ENCODE assay signal across 8 cellular contexts in the genomic region with DNA sequence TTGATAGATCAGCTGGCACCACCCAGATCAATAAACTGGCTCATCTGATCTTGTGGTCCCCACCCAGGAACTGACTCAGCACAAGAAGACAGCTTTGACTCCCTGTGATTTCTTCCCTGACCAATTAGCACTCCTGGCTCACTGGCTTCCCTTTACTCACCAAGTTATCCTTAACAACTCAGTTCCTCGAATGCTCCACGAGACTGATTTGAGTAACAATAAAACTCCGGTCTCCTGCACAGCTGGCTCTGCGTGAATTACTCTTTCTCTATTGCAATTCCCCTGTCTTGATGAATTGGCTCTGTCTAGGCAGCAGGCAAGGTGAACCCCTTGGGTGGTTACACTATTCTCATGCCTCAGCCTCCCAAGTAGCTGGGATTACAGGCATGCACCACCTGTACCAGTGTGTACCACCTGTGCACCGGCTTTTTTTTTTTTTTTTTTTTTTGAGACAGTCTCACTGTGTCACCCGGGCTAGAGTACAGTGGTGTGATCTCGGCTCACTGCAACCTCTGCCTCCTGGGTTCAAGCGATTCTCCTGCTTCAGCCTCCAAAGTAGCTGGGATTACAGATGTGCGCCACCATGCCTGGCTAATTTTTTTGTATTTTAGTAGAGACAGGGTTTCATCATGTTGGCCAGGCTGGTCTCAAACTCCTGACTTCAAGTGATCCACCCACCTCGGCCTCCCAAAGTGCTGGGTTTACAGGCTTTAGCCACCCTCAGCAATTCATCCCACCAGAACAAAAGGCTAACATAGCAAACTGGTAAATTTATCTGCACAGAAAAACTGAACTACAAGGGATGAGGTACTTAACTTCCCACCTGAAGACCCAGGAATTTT. TPM values are rescaled to one million over a fixed set of nuclear protein-coding genes. Genes with fewer than 3 reads are reported as not detected.
DNase-seq lines count a peak whose midpoint lies in the region; ATAC-seq and TF ChIP-seq lines count a peak whose summit lies in the region.
"Not testable (repeated sequence)": the region's sequence is repeated elsewhere in the genome, so short reads cannot be mapped to it uniquely, and the experiment has no call there.

No MANE protein-coding gene starts in this region.

- H2BK15ac ChIP-seq in IMR-90 (ENCODE audit: low read depth, low read length) = not testable (repeated sequence)

- H3K27me3 Mint-ChIP-seq in Calu3 (ENCODE audit: unreplicated experiment); activated T-helper 2 cell treated with anti-CD3 and anti-CD28 coated beads, Interferon-gamma antibody, Interleukin-2, Interleukin-4, amounts not matched to agents 10 μg/mL and 5 μg/mL and 100 μg/mL, durations not matched to agents 14 hours and 24 hours and 36 hours (ENCODE audit: low read depth): not testable (repeated sequence)

- TF ChIP-seq RAD21 in IMR-90 (IDR thresholded peaks at IDR 0.05; ENCODE audit: low read length) = not testable (repeated sequence)

- not testable (repeated sequence) for H2BK5ac ChIP-seq in IMR-90 (ENCODE audit: low read depth, low read length, poor library complexity, severe bottlenecking)

- H2BK20ac ChIP-seq in IMR-90 (ENCODE audit: low read depth, low read length) = not testable (repeated sequence)

- not testable (repeated sequence) for TF ChIP-seq POLR2A in IMR-90 (IDR thresholded peaks at IDR 0.05; ENCODE audit: low read depth, low read length)

- in situ Hi-C loops in IMR-90 (cut with MboI; ENCODE audit: low sequenced_read_pairs) = not testable (repeated sequence)

- H4K20me1 ChIP-seq in IMR-90 (ENCODE audit: insufficient read depth, low read length) = not testable (repeated sequence)

- H3K27me3 ChIP-seq in IMR-90 (ENCODE audit: control insufficient read depth, insufficient read depth, low read length); SJCRH30; dorsolateral prefrontal cortex: not testable (repeated sequence)

- not testable (repeated sequence) for H3K9ac ChIP-seq in IMR-90 (ENCODE audit: low read depth, low read length)

- not testable (repeated sequence) for H3K4me1 ChIP-seq in IMR-90 (ENCODE audit: control insufficient read depth, insufficient read depth, low read length); SJCRH30

- H4K8ac ChIP-seq in IMR-90 (ENCODE audit: low read depth in 2 of 2, low read length in 2 of 2) = not testable (repeated sequence)

- not testable (repeated sequence) for H3K4ac ChIP-seq in IMR-90 (ENCODE audit: low read depth, low read length)

- TF ChIP-seq CTCF in Calu3 (IDR thresholded peaks at IDR 0.05; ENCODE audit: unreplicated experiment); IMR-90 (conservative IDR thresholded peaks at IDR 0.05; ENCODE audit: low read depth, low read length); dorsolateral prefrontal cortex (IDR thresholded peaks at IDR 0.05 in 54 of 56, conservative IDR thresholded peaks at IDR 0.05 in 2 of 56; ENCODE audit: low read depth in 1 of 56, partially characterized antibody in 56 of 56); omental fat pad (IDR thresholded peaks at IDR 0.05): not testable (repeated sequence)

- not testable (repeated sequence) for H3K9me3 Mint-ChIP-seq in Calu3 (ENCODE audit: low read depth, unreplicated experiment); activated T-helper 2 cell treated with anti-CD3 and anti-CD28 coated beads, Interferon-gamma antibody, Interleukin-2, Interleukin-4, amounts not matched to agents 10 μg/mL and 5 μg/mL and 100 μg/mL, durations not matched to agents 14 hours and 24 hours and 36 hours

- not testable (repeated sequence) for H3K27ac ChIP-seq in IMR-90 (ENCODE audit: insufficient read depth, low read length)
- H3K27ac ChIP-seq in SJCRH30 (peak overlapping the region; percentile 98; the same call in 1 of the 2 replicates), dorsolateral prefrontal cortex (peak overlapping the region in 58 of 59 donors; percentile 44 to 99 (median 90)), temporal lobe (ENCODE audit: low read depth, low read length) (peak overlapping the region; percentile 88)

- CTCF ChIA-PET in Calu3 (lab: Charles Lee) = interaction anchor here (0.7 to 0.9 kb wide), 2 partner anchors 60 to 68 kb away, joined by 3 to 4 read pairs; no protein-coding TSS in a partner anchor
- CTCF ChIA-PET in IMR-90 (lab: Yijun Ruan, JAX) = not testable (repeated sequence)

- dilution Hi-C loops in IMR-90 (cut with HindIII; ENCODE audit: low sequenced_read_pairs, unreplicated experiment) = not testable (repeated sequence)

- not testable (repeated sequence) for H3K9me3 ChIP-seq in IMR-90 (ENCODE audit: control insufficient read depth, insufficient read depth, low read length); SJCRH30 (replicated peaks)

- ATAC-seq in IMR-90 (ENCODE audit: low read depth) = not testable (repeated sequence)
- peak; percentile 5 for ATAC-seq in omental fat pad (ENCODE audit: low FRiP score)

- H3K9me1 ChIP-seq in IMR-90 (ENCODE audit: insufficient read depth, low read length) = not testable (repeated sequence)

- H3K18ac ChIP-seq in IMR-90 (ENCODE audit: low read depth, low read length) = not testable (repeated sequence)

- H3K23ac ChIP-seq in IMR-90 (ENCODE audit: low read depth, low read length) = not testable (repeated sequence)

- H2BK120ac ChIP-seq in IMR-90 (ENCODE audit: low read depth, low read length) = not testable (repeated sequence)

- H2AK5ac ChIP-seq in IMR-90 (ENCODE audit: low read depth, low read length) = not testable (repeated sequence)

- DNase-seq in Calu3; IMR-90; SJCRH30; dorsolateral prefrontal cortex; omental fat pad (ENCODE audit: low spot score): not testable (repeated sequence)
- peak; percentile 17 for DNase-seq in activated T-helper 2 cell treated with anti-CD3 and anti-CD28 coated beads, Interferon-gamma antibody, Interleukin-2, Interleukin-4, amounts not matched to agents 10 μg/mL and 5 μg/mL and 100 μg/mL, durations not matched to agents 14 hours and 24 hours and 36 hours (ENCODE audit: low spot score)
- peak; percentile 41 for DNase-seq in iris pigment epithelial cell (ENCODE audit: low read depth)

- not testable (repeated sequence) for H3K56ac ChIP-seq in IMR-90 (ENCODE audit: extremely low read depth, insufficient read depth, low read length)

- H3K4me3 Mint-ChIP-seq in Calu3 (ENCODE audit: low read depth, unreplicated experiment) = peak overlapping the region; percentile 63
- H3K4me3 Mint-ChIP-seq in activated T-helper 2 cell treated with anti-CD3 and anti-CD28 coated beads, Interferon-gamma antibody, Interleukin-2, Interleukin-4, amounts not matched to agents 10 μg/mL and 5 μg/mL and 100 μg/mL, durations not matched to agents 14 hours and 24 hours and 36 hours (ENCODE audit: low read depth) = peak overlapping the region; percentile 74

- H3K27ac Mint-ChIP-seq in Calu3 (ENCODE audit: unreplicated experiment) = peak overlapping the region; percentile 98
- peak overlapping the region; percentile 93 for H3K27ac Mint-ChIP-seq in activated T-helper 2 cell treated with anti-CD3 and anti-CD28 coated beads, Interferon-gamma antibody, Interleukin-2, Interleukin-4, amounts not matched to agents 10 μg/mL and 5 μg/mL and 100 μg/mL, durations not matched to agents 14 hours and 24 hours and 36 hours

- no CpG with 5 or more reads among the region's 10 CpGs for WGBS in IMR-90 (ENCODE audit: extremely low coverage in 2 of 2, insufficient read length in 1 of 2), 2 experiments

- H3K14ac ChIP-seq in IMR-90 (replicated peaks; ENCODE audit: low read depth, low read length) = not testable (repeated sequence)

- not testable (repeated sequence) for H4K91ac ChIP-seq in IMR-90 (ENCODE audit: insufficient read depth, low read depth, low read length)

- not testable (repeated sequence) for H2AK9ac ChIP-seq in IMR-90 (replicated peaks; ENCODE audit: low read depth, low read length, poor library complexity)

- BruUV-seq in Calu3 (replicated peaks; lab: Mats Ljungman, UMichigan); IMR-90 (replicated peaks; lab: Mats Ljungman, UMichigan): not testable (repeated sequence)

- H2AFZ ChIP-seq in IMR-90 (replicated peaks; ENCODE audit: low read length, poor library complexity) = not testable (repeated sequence)

- not testable (repeated sequence) for H4K5ac ChIP-seq in IMR-90 (ENCODE audit: low read depth, low read length)

- not testable (repeated sequence) for H3K79me1 ChIP-seq in IMR-90 (ENCODE audit: low read depth in 1 of 2, low read length in 2 of 2)

- not testable (repeated sequence) for H3K4me1 Mint-ChIP-seq in Calu3 (ENCODE audit: low read depth, unreplicated experiment)
- peaks cover 14% of the 10 kb centered on the region for H3K4me1 Mint-ChIP-seq in activated T-helper 2 cell treated with anti-CD3 and anti-CD28 coated beads, Interferon-gamma antibody, Interleukin-2, Interleukin-4, amounts not matched to agents 10 μg/mL and 5 μg/mL and 100 μg/mL, durations not matched to agents 14 hours and 24 hours and 36 hours (ENCODE audit: low read depth)

- intact Hi-C loops in Calu3 (cut with micrococcal nuclease; ENCODE audit: unreplicated experiment); dorsolateral prefrontal cortex (cut with DNase I): not testable (repeated sequence)
- intact Hi-C loops in IMR-90 (cut with micrococcal nuclease) = loop anchor here (1.0 to 10.0 kb wide), 3 partner anchors 57 to 344 kb away; no protein-coding TSS in a partner anchor
- intact Hi-C loops in activated T-helper 2 cell treated with anti-CD3 and anti-CD28 coated beads, Interferon-gamma antibody, Interleukin-2, Interleukin-4, amounts not matched to agents 10 μg/mL and 5 μg/mL and 100 μg/mL, durations not matched to agents 14 hours and 24 hours and 36 hours (cut with micrococcal nuclease) = loop anchor here (2.0 to 5.0 kb wide), 3 partner anchors 34 to 1129 kb away; a partner anchor contains a TSS

- H3K36me3 Mint-ChIP-seq in Calu3 (ENCODE audit: insufficient read depth, unreplicated experiment) = peaks cover 25% of the 10 kb centered on the region
- H3K36me3 Mint-ChIP-seq in activated T-helper 2 cell treated with anti-CD3 and anti-CD28 coated beads, Interferon-gamma antibody, Interleukin-2, Interleukin-4, amounts not matched to agents 10 μg/mL and 5 μg/mL and 100 μg/mL, durations not matched to agents 14 hours and 24 hours and 36 hours (ENCODE audit: low read depth) = not testable (repeated sequence)

- not testable (repeated sequence) for H3K36me3 ChIP-seq in IMR-90 (ENCODE audit: control insufficient read depth, insufficient read depth, low read length); SJCRH30

- POLR2A ChIA-PET in IMR-90 (lab: Charles Lee; ENCODE audit: unreplicated experiment) = interaction anchor here (2.3 kb wide), 1 partner anchor 26 kb away, joined by 8 read pairs; no protein-coding TSS in a partner anchor

- H3K4me2 ChIP-seq in IMR-90 (ENCODE audit: low read depth, low read length) = peak overlapping the region; percentile 67; the same call in 1 of the 2 replicates

- H3K4me3 ChIP-seq in IMR-90 (ENCODE audit: insufficient read depth, low read depth, low read length) = not testable (repeated sequence)
- H3K4me3 ChIP-seq in SJCRH30 = 0 out of 2 replicates have a peak overlapping the region, but pooled peaks have one; percentile 4
- peak overlapping the region in 53 of 59 donors; percentile 26 to 77 (median 58) for H3K4me3 ChIP-seq in dorsolateral prefrontal cortex

RNA-seq across cellular contexts. Expression of a gene that starts 33.7 kb away (rescaled TPM):
- total RNA-seq in Calu3 (2022) = 0.07 TPM in 2 replicates
- total RNA-seq in IMR-90 (2012; rRNA removed) = not detected in 2 replicates
- polyA plus RNA-seq in IMR-90 (2012; rRNA removed) = not detected in 2 replicates
- polyA plus RNA-seq in IMR-90 (2012; cell fraction: cytosol; rRNA removed) = not detected in 2 replicates
- polyA plus RNA-seq in IMR-90 (2012; cell fraction: nucleus; rRNA removed; ENCODE audit: low replicate concordance) = 0.01 and 0.02 TPM in 2 replicates
- 2.4 and 3.4 TPM in 2 replicates for total RNA-seq in SJCRH30 (2014; rRNA removed; shearing (Covaris generic))
- total RNA-seq in activated T-helper 2 cell treated with anti-CD3 and anti-CD28 coated beads, Interferon-gamma antibody, Interleukin-2, Interleukin-4, amounts not matched to agents 10 μg/mL and 5 μg/mL and 100 μg/mL, durations not matched to agents 14 hours and 24 hours and 36 hours = 0.09 and 0.18 TPM in 2 replicates
- total RNA-seq in dorsolateral prefrontal cortex = 1 to 10 TPM in 71 of 120 experiments, under 1 TPM in 49; 0.20 to 3.7 (median 1.2) TPM
- total RNA-seq in omental fat pad = 1 to 10 TPM in 1 of 4 donors, under 1 TPM in 3; 0.19 to 1.3 (median 0.39) TPM
- total RNA-seq in temporal lobe = 0.49 TPM

RNA-seq across cellular contexts. Expression of a gene that starts 34.2 kb away (rescaled TPM):
- total RNA-seq in Calu3 (2022) (24.3 and 28.4 TPM in 2 replicates), IMR-90 (2012; rRNA removed) (21.1 and 28.6 TPM in 2 replicates), dorsolateral prefrontal cortex (10 to 100 TPM; 28.3 to 69.2 (median 44.4) TPM), omental fat pad (10 to 100 TPM in 3 of 4 donors, 1 to 10 TPM in 1; 7.1 to 18.3 (median 15.7) TPM), temporal lobe (31.7 TPM)
- polyA plus RNA-seq in IMR-90 (2012; rRNA removed) = 21.4 and 28.3 TPM in 2 replicates
- 4.9 and 5.6 TPM in 2 replicates for polyA plus RNA-seq in IMR-90 (2012; cell fraction: cytosol; rRNA removed)
- polyA plus RNA-seq in IMR-90 (2012; cell fraction: nucleus; rRNA removed; ENCODE audit: low replicate concordance) = 2.0 and 8.6 TPM in 2 replicates
- 71.5 and 91.2 TPM in 2 replicates for total RNA-seq in SJCRH30 (2014; rRNA removed; shearing (Covaris generic))
- 58.1 and 62.7 TPM in 2 replicates for total RNA-seq in activated T-helper 2 cell treated with anti-CD3 and anti-CD28 coated beads, Interferon-gamma antibody, Interleukin-2, Interleukin-4, amounts not matched to agents 10 μg/mL and 5 μg/mL and 100 μg/mL, durations not matched to agents 14 hours and 24 hours and 36 hours
